10 cellular contexts compared by ENCODE assay signal in the genomic region with DNA sequence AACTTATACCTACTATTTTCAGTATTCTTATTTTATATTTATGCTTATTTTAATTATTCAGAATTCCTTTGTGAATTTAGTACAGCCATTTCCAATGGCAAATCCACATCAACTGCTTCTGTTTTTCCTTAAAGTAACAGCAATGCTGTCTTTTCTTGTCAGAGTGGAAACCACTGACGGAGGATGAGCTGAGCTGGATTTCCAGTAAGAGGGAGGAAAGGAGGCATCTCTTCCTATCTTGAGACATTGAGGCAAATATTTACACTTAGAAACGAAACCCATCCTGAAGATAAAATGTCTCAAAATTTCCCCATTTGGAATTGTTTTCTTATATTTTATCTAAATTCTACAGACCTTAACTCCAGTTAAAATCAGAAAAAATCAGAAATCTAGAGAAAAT.
"Had no signal": no experiment of that assay in that cellular context is flagged by ENCODE, and none has a peak within 500 bp of the region (broad histone marks: within the 10 kb centered on the region; RNA-seq: fewer than 3 reads in every experiment).

No MANE protein-coding gene starts in this region.

- H3K4me3 ChIP-seq: dorsolateral prefrontal cortex, left lung, SJCRH30 had no signal

- H3K27me3 ChIP-seq: left lung, SJCRH30 had no signal

- DNase-seq: activated CD4-positive, CD25-positive, alpha-beta regulatory T cell treated with anti-CD3 and anti-CD28 coated beads, Interleukin-2, amount 50 U/mL, for 72 hours; activated naive CD8-positive, alpha-beta T cell treated with anti-CD3 and anti-CD28 coated beads, Interleukin-2, amount 10 ng/mL, durations not matched to agents 7 days and 5 days; aorta; dorsolateral prefrontal cortex; hippocampal formation; left lung; SJCRH30; stimulated activated CD4-positive, alpha-beta T cell treated with anti-CD3 and anti-CD28 coated beads, Interleukin-15, amount 100 ng/mL, for 24 hours; stimulated activated CD4-positive, alpha-beta T cell treated with anti-CD3 and anti-CD28 coated beads, Interleukin-4, amount 100 ng/mL, for 1 hour; stimulated activated naive CD4-positive, alpha-beta T cell had no signal

- H3K9me3 ChIP-seq: left lung, SJCRH30 had no signal

- H3K27ac ChIP-seq: SJCRH30 had no signal

- H3K36me3 ChIP-seq: left lung, SJCRH30 had no signal
